Comparison of ENCODE assay signal across 12 cellular contexts in genomic region chr2:234308073-234308813, GRCh38.
A peak's percentile ranks its signal among the peaks of the same experiment; 100 is the strongest.
DNase-seq lines count a peak whose midpoint lies in the region; ATAC-seq and TF ChIP-seq lines count a peak whose summit lies in the region.
"Had no signal": no experiment of that assay in that cellular context is flagged by ENCODE, and none has a peak within 500 bp of the region (broad histone marks: within the 10 kb centered on the region; RNA-seq: fewer than 3 reads in every experiment).

No MANE protein-coding gene starts in this region.

- no peaks in the 10 kb centered on the region; the same call in 1 of the 2 replicates for H3K9me3 Mint-ChIP-seq in HFFc6
- no peaks in the 10 kb centered on the region for H3K9me3 Mint-ChIP-seq in activated T-helper 17 cell treated with anti-CD3 and anti-CD28 coated beads, Interleukin-2, amount 50 U/mL, for 72 hours

- H3K4me3 ChIP-seq in AG09309 (ENCODE audit: control insufficient read depth, low read depth, low read length) (no peak overlapping the region), mucosa of descending colon (no peak overlapping the region)
- H3K4me3 ChIP-seq: tibial nerve had no signal

- peaks cover 12% of the 10 kb centered on the region for H3K27me3 Mint-ChIP-seq in HFFc6 (ENCODE audit: insufficient read depth)
- no peaks in the 10 kb centered on the region for H3K27me3 Mint-ChIP-seq in activated T-helper 17 cell treated with anti-CD3 and anti-CD28 coated beads, Interleukin-2, amount 50 U/mL, for 72 hours

- DNase-seq in AG09309 (ENCODE audit: low read depth), result no peak
- DNase-seq in HFFc6, result no peak
- DNase-seq in mucosa of descending colon, result no peak
- no peak for DNase-seq in GM03348 (ENCODE audit: low spot score)
- DNase-seq in NCI-H345 (lab: John Stamatoyannopoulos, UW), result no peak
- no peak for DNase-seq in erythroblast (lab: John Stamatoyannopoulos, UW)
- DNase-seq: Caco-2, NCI-H1417 treated with DMSO at 0.1 percent for 48 hours, SIG-M5 had no signal

- intact Hi-C loops in mucosa of descending colon (cut with DNase I, micrococcal nuclease), result no loop called here

- H3K4me1 Mint-ChIP-seq in HFFc6 (ENCODE audit: low read depth), result peaks cover 36% of the 10 kb centered on the region
- peaks cover 36% of the 10 kb centered on the region for H3K4me1 Mint-ChIP-seq in activated T-helper 17 cell treated with anti-CD3 and anti-CD28 coated beads, Interleukin-2, amount 50 U/mL, for 72 hours

- H3K36me3 Mint-ChIP-seq in HFFc6 (ENCODE audit: low read depth), result peaks cover 10% of the 10 kb centered on the region
- no peaks in the 10 kb centered on the region for H3K36me3 Mint-ChIP-seq in activated T-helper 17 cell treated with anti-CD3 and anti-CD28 coated beads, Interleukin-2, amount 50 U/mL, for 72 hours (ENCODE audit: low read depth)

- TF ChIP-seq POLR2A in erythroblast (IDR thresholded peaks at IDR 0.05; ENCODE audit: low read length), result no peak

- peak overlapping the region; percentile 72; the same call in 1 of the 2 replicates for H3K27ac Mint-ChIP-seq in HFFc6
- H3K27ac Mint-ChIP-seq in activated T-helper 17 cell treated with anti-CD3 and anti-CD28 coated beads, Interleukin-2, amount 50 U/mL, for 72 hours, result peak overlapping the region; percentile 93

- H3K4me1 ChIP-seq in mucosa of descending colon (ENCODE audit: low read depth), result no peaks in the 10 kb centered on the region
- H3K4me1 ChIP-seq: tibial nerve had no signal

- no peaks in the 10 kb centered on the region for H3K36me3 ChIP-seq in mucosa of descending colon (ENCODE audit: low read depth)
- H3K36me3 ChIP-seq: tibial nerve had no signal

- H3K4me3 Mint-ChIP-seq in HFFc6, result no peak overlapping the region
- peak overlapping the region; percentile 76 for H3K4me3 Mint-ChIP-seq in activated T-helper 17 cell treated with anti-CD3 and anti-CD28 coated beads, Interleukin-2, amount 50 U/mL, for 72 hours

- H3K9me3 ChIP-seq in mucosa of descending colon, result no peaks in the 10 kb centered on the region
- H3K9me3 ChIP-seq: Caco-2, tibial nerve had no signal

- ATAC-seq in activated T-helper 17 cell treated with anti-CD3 and anti-CD28 coated beads, Interleukin-2, amount 50 U/mL, for 72 hours (replicated peaks), result no peak
- ATAC-seq in mucosa of descending colon, result peak; percentile 14
- ATAC-seq in HG03457 (IDR thresholded peaks at IDR 0.05; ENCODE audit: unreplicated experiment), result no peak

- TF ChIP-seq CTCF in AG09309 (IDR thresholded peaks at IDR 0.05; ENCODE audit: control insufficient read depth, insufficient read depth, low read depth, low read length, missing control alignments) (peak; percentile 36), HFFc6 (IDR thresholded peaks at IDR 0.05) (peak; percentile 21; the same call in 1 of the 2 replicates), mucosa of descending colon (IDR thresholded peaks at IDR 0.05) (no peak)
